In the genomic region with DNA sequence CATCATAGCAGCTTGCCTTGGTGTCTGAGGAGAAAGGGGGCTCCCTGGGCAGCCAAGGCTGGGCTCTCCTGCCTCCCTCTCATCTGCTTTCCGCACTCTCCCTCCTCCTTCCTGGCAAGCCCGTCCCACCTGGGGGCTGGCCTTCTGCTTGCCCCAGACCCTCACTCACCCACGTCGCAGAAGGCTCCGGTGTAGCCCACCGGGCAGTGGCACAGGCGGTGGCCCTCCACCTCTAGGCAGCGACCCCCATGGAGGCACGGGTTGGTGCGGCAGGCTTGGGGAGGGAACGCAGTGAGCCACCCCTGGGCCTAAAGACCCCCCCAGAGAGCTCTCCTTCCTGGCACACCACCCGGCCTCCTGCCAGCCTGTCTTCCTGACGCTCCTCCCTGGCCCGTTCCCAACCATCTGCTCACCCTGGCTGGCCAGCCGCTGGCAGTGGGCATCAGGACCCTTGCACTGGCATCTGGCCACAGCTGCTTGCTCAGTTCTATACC, we compare ENCODE assay signal across 10 cellular contexts. TPM values are rescaled to one million over a fixed set of nuclear protein-coding genes. Genes with fewer than 3 reads are reported as not detected.
DNase-seq lines count a peak whose midpoint lies in the region; ATAC-seq, FAIRE-seq and TF ChIP-seq lines count a peak whose summit lies in the region.
"Had no signal": no experiment of that assay in that cellular context is flagged by ENCODE, and none has a peak within 500 bp of the region (broad histone marks: within the 10 kb centered on the region; RNA-seq: fewer than 3 reads in every experiment).

No MANE protein-coding gene starts in this region.

- TF ChIP-seq CTCF in keratinocyte (optimal IDR thresholded peaks at IDR 0.05 in 1 of 3, IDR thresholded peaks at IDR 0.05 in 1 of 3, conservative IDR thresholded peaks at IDR 0.05 in 1 of 3; ENCODE audit: extremely low read depth in 1 of 3, insufficient read depth in 2 of 3, low read length in 3 of 3) = no peak
- TF ChIP-seq CTCF in transverse colon (IDR thresholded peaks at IDR 0.05) = peak in 1 of 5 experiments; percentile 2
- TF ChIP-seq CTCF in GM13976 (IDR thresholded peaks at IDR 0.05; ENCODE audit: borderline replicate concordance, control extremely low read depth, extremely low read depth, insufficient read depth, missing control alignments) = no peak

- peak overlapping the region; percentile 78 for H3K4me3 Mint-ChIP-seq in activated naive CD4-positive, alpha-beta T cell treated with anti-CD3 and anti-CD28 coated beads for 36 hours
- H3K4me3 Mint-ChIP-seq in activated T-cell treated with anti-CD3 and anti-CD28 coated beads, Interleukin-2, amount 50 U/mL, for 72 hours = peak overlapping the region; percentile 92 to 93

- FAIRE-seq in keratinocyte (lab: Jason Lieb, UNC) = no peak

- peaks cover 19% of the 10 kb centered on the region for H3K4me1 Mint-ChIP-seq in activated naive CD4-positive, alpha-beta T cell treated with anti-CD3 and anti-CD28 coated beads for 36 hours (ENCODE audit: low read depth)
- H3K4me1 Mint-ChIP-seq in activated T-cell treated with anti-CD3 and anti-CD28 coated beads, Interleukin-2, amount 50 U/mL, for 72 hours (ENCODE audit: low read depth) = peaks cover 32% of the 10 kb centered on the region

- no peak for TF ChIP-seq POLR2A in transverse colon (IDR thresholded peaks at IDR 0.05)

- H3K27me3 ChIP-seq in keratinocyte (ENCODE audit: control insufficient read depth, extremely low read depth, insufficient read depth, low read length) (no peaks in the 10 kb centered on the region), transverse colon (peaks cover 42% of the 10 kb centered on the region)

- H3K9me3 ChIP-seq in keratinocyte (ENCODE audit: control insufficient read depth, low read depth, low read length) (no peaks in the 10 kb centered on the region), transverse colon (no peaks in the 10 kb centered on the region)

- no peak for DNase-seq in activated naive CD4-positive, alpha-beta T cell treated with anti-CD3 and anti-CD28 coated beads for 36 hours
- DNase-seq in activated naive CD4-positive, alpha-beta T cell treated with Interleukin-2 at 50 U/mL for 16 hours = no peak
- no peak for DNase-seq in activated T-cell treated with anti-CD3 and anti-CD28 coated beads, Interleukin-2, amount 50 U/mL, for 72 hours
- DNase-seq in keratinocyte (ENCODE audit: low read depth, low spot score) = no peak
- DNase-seq in transverse colon = no peak
- DNase-seq in midbrain (lab: John Stamatoyannopoulos, UW) = no peak
- DNase-seq in GM13976 (ENCODE audit: low spot score) = no peak
- DNase-seq: NCI-H1417 treated with DMSO at 0.1 percent for 48 hours had no signal

- H3K4me3 ChIP-seq in keratinocyte (ENCODE audit: control insufficient read depth in 2 of 3, extremely low read depth in 1 of 3, insufficient read depth in 2 of 3, low read depth in 1 of 3, low read length in 3 of 3) (peak overlapping the region; percentile 50 to 79 (median 71)), transverse colon (peak overlapping the region in 3 of 4 donors; percentile 34 to 81 (median 60))

- CTCF ChIA-PET in activated naive CD4-positive, alpha-beta T cell treated with anti-CD3 and anti-CD28 coated beads for 36 hours (lab: Charles Lee) = interaction anchor here (0.8 to 9.9 kb wide), 28 partner anchors 8 to 111 kb away, joined by 3 to 161 read pairs (median 18); a partner anchor contains a TSS

- H2AFZ ChIP-seq in keratinocyte (ENCODE audit: control insufficient read depth, low read length) = peak overlapping the region; percentile 89

- H3K4me2 ChIP-seq in keratinocyte (ENCODE audit: control insufficient read depth, extremely low read depth, insufficient read depth, low read depth, low read length) = peak overlapping the region; percentile 67

- intact Hi-C loops in activated naive CD4-positive, alpha-beta T cell treated with anti-CD3 and anti-CD28 coated beads for 36 hours (cut with micrococcal nuclease) = loop anchor here (1.0 to 2.0 kb wide), 4 partner anchors 25 to 93 kb away; a partner anchor contains a TSS
- intact Hi-C loops in transverse colon (cut with DNase I; ENCODE audit: low total_unique reads) = no loop called here

- no peaks in the 10 kb centered on the region for H4K20me1 ChIP-seq in keratinocyte (ENCODE audit: control insufficient read depth, extremely low read depth, insufficient read depth, low read length)

- H3K36me3 ChIP-seq in keratinocyte (ENCODE audit: control insufficient read depth in 2 of 2, extremely low read depth in 1 of 2, insufficient read depth in 2 of 2, low read length in 2 of 2) (no peaks in the 10 kb centered on the region), transverse colon (no peaks in the 10 kb centered on the region)

- H3K27ac Mint-ChIP-seq in activated naive CD4-positive, alpha-beta T cell treated with anti-CD3 and anti-CD28 coated beads for 36 hours = no peak overlapping the region
- no peak overlapping the region for H3K27ac Mint-ChIP-seq in activated T-cell treated with anti-CD3 and anti-CD28 coated beads, Interleukin-2, amount 50 U/mL, for 72 hours

- H3K9me3 Mint-ChIP-seq in activated naive CD4-positive, alpha-beta T cell treated with anti-CD3 and anti-CD28 coated beads for 36 hours = no peaks in the 10 kb centered on the region
- no peaks in the 10 kb centered on the region for H3K9me3 Mint-ChIP-seq in activated T-cell treated with anti-CD3 and anti-CD28 coated beads, Interleukin-2, amount 50 U/mL, for 72 hours

- no peak for ATAC-seq in activated T-cell treated with anti-CD3 and anti-CD28 coated beads, Interleukin-2, amount 50 U/mL, for 72 hours (replicated peaks in 1 of 2)
- no peak for ATAC-seq in HG02798 (IDR thresholded peaks at IDR 0.05; ENCODE audit: poor library complexity, unreplicated experiment)

- peaks cover 15% of the 10 kb centered on the region for H3K27me3 Mint-ChIP-seq in activated naive CD4-positive, alpha-beta T cell treated with anti-CD3 and anti-CD28 coated beads for 36 hours (ENCODE audit: low read depth)
- peaks cover 23% of the 10 kb centered on the region for H3K27me3 Mint-ChIP-seq in activated T-cell treated with anti-CD3 and anti-CD28 coated beads, Interleukin-2, amount 50 U/mL, for 72 hours (ENCODE audit: low read depth)

- 0 to 35% methylated on average over 1 to 14 of the region's 15 CpGs for WGBS in transverse colon (ENCODE audit: low coverage in 1 of 2), 2 donors

- in situ Hi-C loops in transverse colon (cut with MboI; ENCODE audit: low pct_ligation_motif_present in 1 of 4, low pct_unique_long_range_greater_than_20kb in 1 of 4, low sequenced_read_pairs in 3 of 4) = no loop called here
- in situ Hi-C loops in GM13976 (cut with MboI; ENCODE audit: low sequenced_read_pairs, unreplicated experiment) = loop anchor here (10.0 kb wide), 1 partner anchor 50 kb away; no protein-coding TSS in a partner anchor

- no peaks in the 10 kb centered on the region for H3K9me1 ChIP-seq in keratinocyte (ENCODE audit: control insufficient read depth, extremely low read depth, insufficient read depth, low read length)

- H3K36me3 Mint-ChIP-seq in activated naive CD4-positive, alpha-beta T cell treated with anti-CD3 and anti-CD28 coated beads for 36 hours (ENCODE audit: low read depth) = no peaks in the 10 kb centered on the region
- H3K36me3 Mint-ChIP-seq in activated T-cell treated with anti-CD3 and anti-CD28 coated beads, Interleukin-2, amount 50 U/mL, for 72 hours (ENCODE audit: insufficient read depth in 2 of 2) = no peaks in the 10 kb centered on the region

- H3K9ac ChIP-seq in keratinocyte (ENCODE audit: control insufficient read depth, extremely low read depth, insufficient read depth, low read length) = peak overlapping the region; percentile 68

- no peaks in the 10 kb centered on the region for H3K79me2 ChIP-seq in keratinocyte (ENCODE audit: control insufficient read depth, insufficient read depth, low read length)

- dilution Hi-C loops in keratinocyte (cut with MboI; ENCODE audit: extremely low pct_ligation_motif_present, low sequenced_read_pairs) = no loop called here

- TF ChIP-seq EP300 in transverse colon (IDR thresholded peaks at IDR 0.05; ENCODE audit: low read depth) = no peak

- H3K4me1 ChIP-seq in keratinocyte (ENCODE audit: control insufficient read depth, extremely low read depth, insufficient read depth, low read length) (peaks cover 11% of the 10 kb centered on the region), transverse colon (peaks cover 20 to 47% (median 40%) of the 10 kb centered on the region in 4 donors)

- no peak overlapping the region for H3K27ac ChIP-seq in keratinocyte (ENCODE audit: control insufficient read depth, insufficient read depth, low read length)
- H3K27ac ChIP-seq in transverse colon = peak overlapping the region; percentile 61 to 86 (median 74)

RNA-seq across cellular contexts. Expression of a gene that starts 4.2 kb away (rescaled TPM):
- not detected for total RNA-seq in activated naive CD4-positive, alpha-beta T cell treated with anti-CD3 and anti-CD28 coated beads for 36 hours
- total RNA-seq in activated T-cell treated with anti-CD3 and anti-CD28 coated beads, Interleukin-2, amount 50 U/mL, for 72 hours = not detected
- polyA plus RNA-seq in keratinocyte = not detected in 3 replicates
- not detected for polyA plus RNA-seq in keratinocyte (2011; ENCODE audit: low read depth)
- polyA plus RNA-seq in keratinocyte (2011; cell fraction: cytosol; rRNA removed) = not detected in 2 replicates
- not detected in 2 replicates for polyA plus RNA-seq in keratinocyte (2011; cell fraction: nucleus; rRNA removed)
- not detected in 2 replicates for polyA plus RNA-seq in keratinocyte (2012; ENCODE audit: low replicate concordance)
- polyA minus RNA-seq in keratinocyte = not detected in 3 replicates
- polyA minus RNA-seq in keratinocyte (2011; cell fraction: cytosol; rRNA and poly(A)+ RNA removed) = not detected
- polyA minus RNA-seq in keratinocyte (2011; cell fraction: nucleus; rRNA and poly(A)+ RNA removed) = not detected in 2 replicates
- total RNA-seq in transverse colon = not detected
- total RNA-seq: urinary bladder had no signal
- polyA plus RNA-seq: urinary bladder had no signal

RNA-seq across cellular contexts. Expression of a gene that starts 4.7 kb away (rescaled TPM):
- total RNA-seq in activated naive CD4-positive, alpha-beta T cell treated with anti-CD3 and anti-CD28 coated beads for 36 hours = 1 to 10 TPM; 3.2 to 5.4 TPM
- 1 to 10 TPM; 6.5 to 6.7 TPM for total RNA-seq in activated T-cell treated with anti-CD3 and anti-CD28 coated beads, Interleukin-2, amount 50 U/mL, for 72 hours
- 6.0 to 11.2 TPM (median 7.7 TPM) in 3 replicates for polyA plus RNA-seq in keratinocyte
- 2.1 TPM for polyA plus RNA-seq in keratinocyte (2011; ENCODE audit: low read depth)
- 6.1 and 18.8 TPM in 2 replicates for polyA plus RNA-seq in keratinocyte (2011; cell fraction: cytosol; rRNA removed)
- polyA plus RNA-seq in keratinocyte (2011; cell fraction: nucleus; rRNA removed) = 5.3 and 8.8 TPM in 2 replicates
- polyA plus RNA-seq in keratinocyte (2012; ENCODE audit: low replicate concordance) = 13.5 and 15.7 TPM in 2 replicates
- polyA minus RNA-seq in keratinocyte = 2.7 to 6.3 TPM (median 2.9 TPM) in 3 replicates
- polyA minus RNA-seq in keratinocyte (2011; cell fraction: cytosol; rRNA and poly(A)+ RNA removed) = 20.7 TPM
- 3.8 and 4.1 TPM in 2 replicates for polyA minus RNA-seq in keratinocyte (2011; cell fraction: nucleus; rRNA and poly(A)+ RNA removed)
- 10 to 100 TPM in 1 of 4 donors, 1 to 10 TPM in 3; 2.6 to 20.1 (median 5.6) TPM for total RNA-seq in transverse colon
- total RNA-seq: urinary bladder had no signal

RNA-seq across cellular contexts. Expression of a gene that starts 20.5 kb away (rescaled TPM):
- not detected for total RNA-seq in activated naive CD4-positive, alpha-beta T cell treated with anti-CD3 and anti-CD28 coated beads for 36 hours
- under 1 TPM; 0.19 to 0.21 TPM for total RNA-seq in activated T-cell treated with anti-CD3 and anti-CD28 coated beads, Interleukin-2, amount 50 U/mL, for 72 hours
- polyA plus RNA-seq in keratinocyte = 0.02 to 0.07 TPM (median 0.06 TPM) in 3 replicates
- not detected for polyA plus RNA-seq in keratinocyte (2011; ENCODE audit: low read depth)
- polyA plus RNA-seq in keratinocyte (2011; cell fraction: cytosol; rRNA removed) = 0.04 TPM in 1 of 2 replicates, not detected in the other
- 0.11 and 0.13 TPM in 2 replicates for polyA plus RNA-seq in keratinocyte (2011; cell fraction: nucleus; rRNA removed)
- 0.06 TPM in 1 of 2 replicates, not detected in the other for polyA plus RNA-seq in keratinocyte (2012; ENCODE audit: low replicate concordance)
- polyA minus RNA-seq in keratinocyte = 0.22 to 0.30 TPM in 2 of 3 replicates, not detected in the other
- polyA minus RNA-seq in keratinocyte (2011; cell fraction: cytosol; rRNA and poly(A)+ RNA removed) = not detected
- 0.32 and 0.47 TPM in 2 replicates for polyA minus RNA-seq in keratinocyte (2011; cell fraction: nucleus; rRNA and poly(A)+ RNA removed)
- total RNA-seq in transverse colon = under 1 TPM in 1 of 4 donors, not detected in 3; 0.55 TPM
- total RNA-seq: urinary bladder had no signal

RNA-seq across cellular contexts. Expression of a gene that starts 21.8 kb away (rescaled TPM):
- 100 to 1,000 TPM; 117 to 133 TPM for total RNA-seq in activated naive CD4-positive, alpha-beta T cell treated with anti-CD3 and anti-CD28 coated beads for 36 hours
- 100 to 1,000 TPM; 133 to 135 TPM for total RNA-seq in activated T-cell treated with anti-CD3 and anti-CD28 coated beads, Interleukin-2, amount 50 U/mL, for 72 hours
- polyA plus RNA-seq in keratinocyte = 23.4 to 38.5 TPM (median 29.9 TPM) in 3 replicates
- polyA plus RNA-seq in keratinocyte (2011; ENCODE audit: low read depth) = 8.5 TPM
- 17.7 and 37.1 TPM in 2 replicates for polyA plus RNA-seq in keratinocyte (2011; cell fraction: cytosol; rRNA removed)
- polyA plus RNA-seq in keratinocyte (2011; cell fraction: nucleus; rRNA removed) = 20.6 and 22.3 TPM in 2 replicates
- 12.6 and 45.5 TPM in 2 replicates for polyA plus RNA-seq in keratinocyte (2012; ENCODE audit: low replicate concordance)
- 20.8 to 36.8 TPM (median 32.9 TPM) in 3 replicates for polyA minus RNA-seq in keratinocyte
- 50.6 TPM for polyA minus RNA-seq in keratinocyte (2011; cell fraction: cytosol; rRNA and poly(A)+ RNA removed)
- 13.2 and 19.5 TPM in 2 replicates for polyA minus RNA-seq in keratinocyte (2011; cell fraction: nucleus; rRNA and poly(A)+ RNA removed)
- total RNA-seq in transverse colon = 10 to 100 TPM; 21.5 to 40.5 (median 36.4) TPM

RNA-seq across cellular contexts. Expression of a gene that starts 41.9 kb away (rescaled TPM):
- 1 to 10 TPM; 7.4 to 8.2 TPM for total RNA-seq in activated naive CD4-positive, alpha-beta T cell treated with anti-CD3 and anti-CD28 coated beads for 36 hours
- 10 to 100 TPM; 12.1 to 16.0 TPM for total RNA-seq in activated T-cell treated with anti-CD3 and anti-CD28 coated beads, Interleukin-2, amount 50 U/mL, for 72 hours
- 1.1 to 4.7 TPM (median 4.3 TPM) in 3 replicates for polyA plus RNA-seq in keratinocyte
- 0.69 TPM for polyA plus RNA-seq in keratinocyte (2011; ENCODE audit: low read depth)
- polyA plus RNA-seq in keratinocyte (2011; cell fraction: cytosol; rRNA removed) = 2.2 and 14.0 TPM in 2 replicates
- polyA plus RNA-seq in keratinocyte (2011; cell fraction: nucleus; rRNA removed) = 2.8 and 7.2 TPM in 2 replicates
- polyA plus RNA-seq in keratinocyte (2012; ENCODE audit: low replicate concordance) = 2.0 and 7.7 TPM in 2 replicates
- polyA minus RNA-seq in keratinocyte = 0.32 to 2.3 TPM (median 0.40 TPM) in 3 replicates
- 14.4 TPM for polyA minus RNA-seq in keratinocyte (2011; cell fraction: cytosol; rRNA and poly(A)+ RNA removed)
- 2.2 and 3.4 TPM in 2 replicates for polyA minus RNA-seq in keratinocyte (2011; cell fraction: nucleus; rRNA and poly(A)+ RNA removed)
- 1 to 10 TPM in 3 of 4 donors, not detected in 1; 2.1 to 5.0 (median 2.5) TPM for total RNA-seq in transverse colon
